In the genomic region with DNA sequence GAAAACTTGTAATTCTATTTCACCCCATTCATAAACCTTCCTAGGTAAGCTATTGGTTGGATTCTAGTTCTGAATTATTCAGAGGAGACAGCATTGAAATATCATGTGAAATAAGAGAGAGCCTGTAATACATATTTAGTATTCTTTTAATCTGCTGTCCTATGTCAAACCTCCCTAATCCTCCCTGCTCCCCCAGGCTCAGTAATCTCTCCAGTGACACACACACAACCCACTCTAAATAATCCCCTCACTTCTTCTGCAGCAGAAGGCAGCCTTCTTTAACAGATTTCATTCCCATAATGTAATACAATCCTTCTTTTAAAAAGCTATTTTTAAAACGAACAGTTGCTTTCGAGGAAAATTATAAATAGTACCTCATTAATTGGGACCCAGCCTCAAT, we compare ENCODE assay signal across 20 cellular contexts.
A peak's percentile ranks its signal among the peaks of the same experiment; 100 is the strongest.
DNase-seq lines count a peak whose midpoint lies in the region; ATAC-seq and TF ChIP-seq lines count a peak whose summit lies in the region.
"Had no signal": no experiment of that assay in that cellular context is flagged by ENCODE, and none has a peak within 500 bp of the region (broad histone marks: within the 10 kb centered on the region; RNA-seq: fewer than 3 reads in every experiment).

No MANE protein-coding gene starts in this region.

- 56 to 72% (median 66%) methylated on average over 2 of the region's 2 CpGs for WGBS in adrenal gland, 4 donors

- no peaks in the 10 kb centered on the region for H3K27me3 ChIP-seq in adrenal gland
- H3K27me3 ChIP-seq: BE2C; BLaER1 treated with 17β-estradiol and CSF1 and Interleukin-3, amounts not matched to agents 10 nM and 100 nM had no signal

- TF ChIP-seq CTCF in retinal pigment epithelial cell (conservative IDR thresholded peaks at IDR 0.05; ENCODE audit: low read depth, low read length) = no peak
- TF ChIP-seq CTCF in adrenal gland (IDR thresholded peaks at IDR 0.05) = no peak

- ATAC-seq in HG02610 (IDR thresholded peaks at IDR 0.05; ENCODE audit: unreplicated experiment) (no peak), GM18873 (IDR thresholded peaks at IDR 0.05; ENCODE audit: low FRiP score, unreplicated experiment) (no peak)
- ATAC-seq: A549, GM23338, HCT116 had no signal

- intact Hi-C loops in adrenal gland (cut with DNase I) = no loop called here

- DNase-seq in NCI-H2171 treated with DMSO at 0.1 percent for 48 hours (lab: John Stamatoyannopoulos, UW) = peak; percentile 15
- DNase-seq in NCI-H2171 (lab: John Stamatoyannopoulos, UW) = no peak
- peak; percentile 79 for DNase-seq in NCI-H82 (lab: John Stamatoyannopoulos, UW)
- peak; percentile 29 for DNase-seq in retinal pigment epithelial cell (ENCODE audit: low read depth)
- no peak for DNase-seq in adrenal gland
- DNase-seq: ACHN; AML-193; BE2C; CD4-positive, alpha-beta T cell; CD8-positive, alpha-beta memory T cell; DMS153; DND-41; H9 had no signal

- H3K4me1 ChIP-seq in adrenal gland (replicated peaks in 1 of 2) = no peaks in the 10 kb centered on the region
- H3K4me1 ChIP-seq: BE2C had no signal

- no peak for TF ChIP-seq POLR2A in adrenal gland (IDR thresholded peaks at IDR 0.05)

- H3K9me3 ChIP-seq in adrenal gland (replicated peaks in 1 of 3) = no peaks in the 10 kb centered on the region
- H3K9me3 ChIP-seq: BE2C had no signal

- no peak overlapping the region for H3K27ac ChIP-seq in adrenal gland
- H3K27ac ChIP-seq: 22Rv1; A549; BLaER1 treated with 17β-estradiol and CSF1 and Interleukin-3, amounts not matched to agents 10 nM and 100 nM had no signal

- H3K4me3 ChIP-seq in retinal pigment epithelial cell (ENCODE audit: low read length) = no peak overlapping the region
- H3K4me3 ChIP-seq in adrenal gland = no peak overlapping the region
- H3K4me3 ChIP-seq: A549; BLaER1 treated with 17β-estradiol and CSF1 and Interleukin-3, amounts not matched to agents 10 nM and 100 nM; GM23338 had no signal

- no peaks in the 10 kb centered on the region for H3K36me3 ChIP-seq in adrenal gland (replicated peaks in 1 of 2)
- H3K36me3 ChIP-seq: BE2C; BLaER1 treated with 17β-estradiol and CSF1 and Interleukin-3, amounts not matched to agents 10 nM and 100 nM had no signal

Comparison
In these comparisons a context has a peak if more than half of its experiments do, and no peak if none do; other contexts are left out.
1. DNase-seq: peak in NCI-H2171 treated with DMSO at 0.1 percent for 48 hours (single experiment), NCI-H82 (single experiment) and retinal pigment epithelial cell (single experiment); none in NCI-H2171 (single experiment) and adrenal gland (0 of 7).